8 cellular contexts compared by ENCODE assay signal in genomic region chr19:27793128-27793643, GRCh38.
DNase-seq lines count a peak whose midpoint lies in the region; ATAC-seq, FAIRE-seq and TF ChIP-seq lines count a peak whose summit lies in the region.

No MANE protein-coding gene starts in this region.

- TF ChIP-seq CTCF in neural crest cell (conservative IDR thresholded peaks at IDR 0.05) = no peak
- TF ChIP-seq CTCF in thyroid gland (IDR thresholded peaks at IDR 0.05) = no peak

- H3K9me3 ChIP-seq in thyroid gland = no peaks in the 10 kb centered on the region

- H3K4me1 ChIP-seq in thyroid gland = peaks cover 12 to 18% of the 10 kb centered on the region in 2 donors

- no peaks in the 10 kb centered on the region for H3K27me3 Mint-ChIP-seq in activated T-cell treated with anti-CD3 and anti-CD28 coated beads, Interleukin-2, amount 50 U/mL, for 24 hours
- no peaks in the 10 kb centered on the region for H3K27me3 Mint-ChIP-seq in neural crest cell (ENCODE audit: low read depth)

- H3K27ac Mint-ChIP-seq in activated T-cell treated with anti-CD3 and anti-CD28 coated beads, Interleukin-2, amount 50 U/mL, for 24 hours = peak overlapping the region; percentile 96
- peak overlapping the region; percentile 79 for H3K27ac Mint-ChIP-seq in neural crest cell (ENCODE audit: unreplicated experiment)

- H3K36me3 Mint-ChIP-seq in activated T-cell treated with anti-CD3 and anti-CD28 coated beads, Interleukin-2, amount 50 U/mL, for 24 hours (ENCODE audit: low read depth) = peaks cover 55% of the 10 kb centered on the region
- peaks cover 11% of the 10 kb centered on the region for H3K36me3 Mint-ChIP-seq in neural crest cell (ENCODE audit: low read depth)

- no peaks in the 10 kb centered on the region for H3K36me3 ChIP-seq in thyroid gland

- H3K4me1 Mint-ChIP-seq in activated T-cell treated with anti-CD3 and anti-CD28 coated beads, Interleukin-2, amount 50 U/mL, for 24 hours (ENCODE audit: low read depth) = peaks cover 30% of the 10 kb centered on the region
- H3K4me1 Mint-ChIP-seq in neural crest cell = peaks cover 20% of the 10 kb centered on the region

- FAIRE-seq in HTR-8/SVneo (lab: Jason Lieb, UNC) = peak; percentile 71

- peak overlapping the region; percentile 66 to 83 (median 67) for H3K27ac ChIP-seq in thyroid gland

- peak; percentile 73 for ATAC-seq in GM21447 (IDR thresholded peaks at IDR 0.05; ENCODE audit: unreplicated experiment)

- intact Hi-C loops in thyroid gland (cut with DNase I) = no loop called here

- H3K9me3 Mint-ChIP-seq in activated T-cell treated with anti-CD3 and anti-CD28 coated beads, Interleukin-2, amount 50 U/mL, for 24 hours = peaks cover under 1% of the 10 kb centered on the region
- H3K9me3 Mint-ChIP-seq in neural crest cell = peaks cover 3% of the 10 kb centered on the region

- H3K4me3 Mint-ChIP-seq in activated T-cell treated with anti-CD3 and anti-CD28 coated beads, Interleukin-2, amount 50 U/mL, for 24 hours = peak overlapping the region; percentile 93
- H3K4me3 Mint-ChIP-seq in neural crest cell = peak overlapping the region; percentile 93

- peak overlapping the region; percentile 52 to 68 (median 57) for H3K4me3 ChIP-seq in thyroid gland (replicated peaks in 1 of 3)

- no peaks in the 10 kb centered on the region for H3K27me3 ChIP-seq in thyroid gland

- DNase-seq in DMS153 (lab: John Stamatoyannopoulos, UW) (peak; percentile 58), HTR-8/SVneo (ENCODE audit: insufficient read length, low spot score) (peak; percentile 88), NOMO-1 treated with DMSO at 0.1 percent for 48 hours (lab: John Stamatoyannopoulos, UW; ENCODE audit: unreplicated experiment) (peak; percentile 94), fibroblast of peridontal ligament (ENCODE audit: extremely low read depth) (peak; percentile 54), neural crest cell (ENCODE audit: low read depth, low spot score) (no peak), thyroid gland (peak; percentile 81 to 86)
- DNase-seq in activated T-cell treated with anti-CD3 and anti-CD28 coated beads, Interleukin-2, amount 50 U/mL, for 24 hours = no peak

- WGBS in thyroid gland, 2 donors = 0% methylated on average over 20 of the region's 20 CpGs

- no peak for TF ChIP-seq POLR2A in thyroid gland (IDR thresholded peaks at IDR 0.05)

Comparison
In these comparisons a context has a peak if more than half of its experiments do, and no peak if none do; other contexts are left out.
1. DNase-seq: peak in DMS153 (single experiment), HTR-8/SVneo (single experiment), NOMO-1 treated with DMSO at 0.1 percent for 48 hours (single experiment), fibroblast of peridontal ligament (single experiment) and thyroid gland (2 of 2); none in activated T-cell treated with anti-CD3 and anti-CD28 coated beads, Interleukin-2, amount 50 U/mL, for 24 hours (single experiment) and neural crest cell (single experiment).